Comparison of ENCODE assay signal across 33 cellular contexts in genomic region chr2:29349316-29350030, GRCh38.
"Had no signal": no experiment of that assay in that cellular context is flagged by ENCODE, and none has a peak within 500 bp of the region (broad histone marks: within the 10 kb centered on the region; RNA-seq: fewer than 3 reads in every experiment).

No MANE protein-coding gene starts in this region.

- FAIRE-seq: astrocyte, colon, TTC549 had no signal

- ATAC-seq: activated CD8-positive, alpha-beta T cell treated with anti-CD3 and anti-CD28 coated beads for 36 hours; activated naive CD4-positive, alpha-beta T cell treated with anti-CD3 and anti-CD28 coated beads, Interleukin-2, amount 50 U/mL, for 72 hours; activated T-cell treated with anti-CD3 and anti-CD28 coated beads, Interleukin-2, amount 50 U/mL, for 4 hours; activated T-cell treated with anti-CD3 and anti-CD28 coated beads, Interleukin-2, amount 50 U/mL, for 72 hours; activated T-helper 17 cell treated with anti-CD3 and anti-CD28 coated beads, Interleukin-2, amount 50 U/mL, for 72 hours; body of pancreas had no signal

- DNase-seq: activated B cell treated with CpG ODN at 0.5 μM for 24 hours; activated CD4-positive, alpha-beta memory T cell treated with anti-CD3 and anti-CD28 coated beads for 36 hours; activated CD4-positive, alpha-beta T cell treated with anti-CD3 and anti-CD28 coated beads for 4 hours; activated CD4-positive, alpha-beta T cell treated with anti-CD3 and anti-CD28 coated beads, Interleukin-2, amount 10 ng/mL, durations not matched to agents 24 days and 14 days; activated CD4-positive, alpha-beta T cell treated with anti-CD3 and anti-CD28 coated beads, Interleukin-2, amount 50 U/mL, for 1 hour; activated CD4-positive, alpha-beta T cell treated with anti-CD3 and anti-CD28 coated beads, Interleukin-2, amount 50 U/mL, for 4 hours; activated CD4-positive, CD25-positive, alpha-beta regulatory T cell treated with anti-CD3 and anti-CD28 coated beads, Interleukin-2, amount 50 U/mL, for 72 hours; activated CD8-positive, alpha-beta memory T cell treated with anti-CD3 and anti-CD28 coated beads, Interleukin-2, amount 50 U/mL, for 4 hours; activated CD8-positive, alpha-beta T cell treated with anti-CD3 and anti-CD28 coated beads for 36 hours; activated effector memory CD4-positive, alpha-beta T cell treated with anti-CD3 and anti-CD28 coated beads, Interleukin-2, amount 50 U/mL, for 16 hours; activated gamma-delta T cell treated with Interleukin-2 at 50 U/mL for 16 hours; activated naive CD4-positive, alpha-beta T cell; activated naive CD4-positive, alpha-beta T cell treated with anti-CD3 and anti-CD28 coated beads for 36 hours; activated naive CD4-positive, alpha-beta T cell treated with anti-CD3 and anti-CD28 coated beads, Interleukin-2, amount 50 U/mL, for 16 hours; activated naive CD8-positive, alpha-beta T cell treated with anti-CD3 and anti-CD28 coated beads for 36 hours; activated T-cell treated with anti-CD3 and anti-CD28 coated beads for 4 hours; activated T-cell treated with anti-CD3 and anti-CD28 coated beads, Interleukin-2, amount 50 U/mL, for 1 hour; activated T-cell treated with anti-CD3 and anti-CD28 coated beads, Interleukin-2, amount 50 U/mL, for 4 hours; activated T-cell treated with anti-CD3 and anti-CD28 coated beads, Interleukin-2, amount 50 U/mL, for 72 hours; adrenal gland; amniotic stem cell; aorta; body of pancreas; brain microvascular endothelial cell; central memory CD4-positive, alpha-beta T cell; cerebellar nuclear complex; T-helper 2 cell; T-helper 9 cell had no signal
